ENCODE assay signal across 11 cellular contexts in genomic region chr5:75847561-75848021, GRCh38.
DNase-seq lines count a peak whose midpoint lies in the region; ATAC-seq and FAIRE-seq lines count a peak whose summit lies in the region.
"Had no signal": no experiment of that assay in that cellular context is flagged by ENCODE, and none has a peak within 500 bp of the region (broad histone marks: within the 10 kb centered on the region; RNA-seq: fewer than 3 reads in every experiment).

No MANE protein-coding gene starts in this region.

- peak; percentile 94 for FAIRE-seq in GM18507 (lab: Jason Lieb, UNC)

- ATAC-seq in GM21526 (IDR thresholded peaks at IDR 0.05; ENCODE audit: low FRiP score, unreplicated experiment) (peak; percentile 88), HG03139 (IDR thresholded peaks at IDR 0.05; ENCODE audit: unreplicated experiment) (peak; percentile 88)

- peak; percentile 32 for DNase-seq in GM18507 (ENCODE audit: extremely low spot score, insufficient read length, low read depth)
- peak; percentile 85 for DNase-seq in SIG-M5 treated with dmso at 0.1 percent for 504 hours (lab: John Stamatoyannopoulos, UW; ENCODE audit: unreplicated experiment)
- no peak for DNase-seq in activated effector memory CD4-positive, alpha-beta T cell treated with anti-CD3 and anti-CD28 coated beads, Interleukin-2, amount 50 U/mL, for 16 hours
- DNase-seq in glomerular visceral epithelial cell (ENCODE audit: extremely low spot score) = no peak
- no peak for DNase-seq in T-helper 9 cell
- no peak for DNase-seq in activated effector memory CD4-positive, alpha-beta T cell treated with Interleukin-2 at 50 U/mL for 16 hours
- DNase-seq: CD4-positive, CD25-positive, alpha-beta regulatory T cell; foreskin fibroblast; GOT3 had no signal

Comparison
In these comparisons a context has a peak if more than half of its experiments do, and no peak if none do; other contexts are left out.
1. DNase-seq: peak in GM18507 (single experiment) and SIG-M5 treated with dmso at 0.1 percent for 504 hours (single experiment); none in activated effector memory CD4-positive, alpha-beta T cell treated with anti-CD3 and anti-CD28 coated beads, Interleukin-2, amount 50 U/mL, for 16 hours (single experiment), glomerular visceral epithelial cell (single experiment), T-helper 9 cell (single experiment) and activated effector memory CD4-positive, alpha-beta T cell treated with Interleukin-2 at 50 U/mL for 16 hours (single experiment).